8 cellular contexts compared by ENCODE assay signal in the genomic region with DNA sequence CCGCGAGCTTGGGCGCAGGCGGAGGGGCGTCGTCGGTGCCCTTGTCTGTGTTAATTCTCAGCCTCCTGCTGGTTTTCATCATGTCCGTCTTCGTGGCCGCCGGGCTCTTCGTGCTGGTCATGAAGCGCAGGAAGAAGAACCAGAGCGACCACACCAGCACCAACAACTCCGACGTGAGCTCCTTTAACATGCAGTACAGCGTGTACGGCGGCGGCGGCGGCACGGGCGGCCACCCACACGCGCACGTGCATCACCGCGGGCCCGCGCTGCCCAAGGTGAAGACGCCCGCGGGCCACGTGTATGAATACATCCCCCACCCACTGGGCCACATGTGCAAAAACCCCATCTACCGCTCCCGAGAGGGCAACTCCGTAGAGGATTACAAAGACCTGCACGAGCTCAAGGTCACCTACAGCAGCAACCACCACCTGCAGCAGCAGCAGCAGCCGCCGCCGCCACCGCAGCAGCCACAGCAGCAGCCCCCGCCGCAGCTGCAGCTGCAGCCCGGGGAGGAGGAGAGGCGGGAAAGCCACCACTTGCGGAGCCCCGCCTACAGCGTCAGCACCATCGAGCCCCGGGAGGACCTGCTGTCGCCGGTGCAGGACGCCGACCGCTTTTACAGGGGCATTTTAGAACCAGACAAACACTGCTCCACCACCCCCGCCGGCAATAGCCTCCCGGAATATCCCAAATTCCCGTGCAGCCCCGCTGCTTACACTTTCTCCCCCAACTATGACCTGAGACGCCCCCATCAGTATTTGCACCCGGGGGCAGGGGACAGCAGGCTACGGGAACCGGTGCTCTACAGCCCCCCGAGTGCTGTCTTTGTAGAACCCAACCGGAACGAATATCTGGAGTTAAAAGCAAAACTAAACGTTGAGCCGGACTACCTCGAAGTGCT. TPM values are rescaled to one million over a fixed set of nuclear protein-coding genes. Genes with fewer than 3 reads are reported as not detected.
DNase-seq lines count a peak whose midpoint lies in the region; ATAC-seq, FAIRE-seq and TF ChIP-seq lines count a peak whose summit lies in the region.

No MANE protein-coding gene starts in this region.

- no CpG with 5 or more reads among the region's 72 CpGs for WGBS in neuronal stem cell (ENCODE audit: extremely low coverage in 2 of 2, insufficient read length in 2 of 2, insufficient replicate concordance in 1 of 2), 2 donors

- H3K27me3 Mint-ChIP-seq in activated CD4-positive, alpha-beta T cell treated with anti-CD3 and anti-CD28 coated beads, Interleukin-2, amount 10 ng/mL, durations not matched to agents 24 days and 14 days, result peaks cover 40% of the 10 kb centered on the region
- H3K27me3 Mint-ChIP-seq in T-helper 2 cell treated with Interferon-gamma antibody and Interleukin-4, amounts not matched to agents 5 μg/mL and 100 μg/mL, for 36 hours (ENCODE audit: low read depth), result peaks cover 40% of the 10 kb centered on the region

- no peak overlapping the region for H2BK120ac ChIP-seq in neuronal stem cell (ENCODE audit: low read depth, low read length)

- peak overlapping the region; percentile 56 for H3K14ac ChIP-seq in neuronal stem cell (ENCODE audit: low read length)

- H3K4me3 ChIP-seq in epithelial cell of proximal tubule (ENCODE audit: low read depth, low read length) (peak overlapping the region; percentile 74), neuronal stem cell (ENCODE audit: low read length in 2 of 2) (peak overlapping the region in 1 of 2 donors; percentile 58)

- H3K4ac ChIP-seq in neuronal stem cell (ENCODE audit: low read length), result no peak overlapping the region

- H2BK12ac ChIP-seq in neuronal stem cell (ENCODE audit: low read length), result no peak overlapping the region

- no peaks in the 10 kb centered on the region for H3K79me1 ChIP-seq in neuronal stem cell (ENCODE audit: low read depth, low read length)

- H3K23ac ChIP-seq in neuronal stem cell (ENCODE audit: low read depth, low read length, poor library complexity), result no peak overlapping the region

- peaks cover 3% of the 10 kb centered on the region for H3K4me1 Mint-ChIP-seq in activated CD4-positive, alpha-beta T cell treated with anti-CD3 and anti-CD28 coated beads, Interleukin-2, amount 10 ng/mL, durations not matched to agents 24 days and 14 days
- peaks cover 1% of the 10 kb centered on the region for H3K4me1 Mint-ChIP-seq in T-helper 2 cell treated with Interferon-gamma antibody and Interleukin-4, amounts not matched to agents 5 μg/mL and 100 μg/mL, for 36 hours (ENCODE audit: low read depth)

- H3K18ac ChIP-seq in neuronal stem cell (ENCODE audit: low read length), result peak overlapping the region; percentile 77

- no peak for FAIRE-seq in GM12891 (lab: Jason Lieb, UNC)

- no peak overlapping the region for H2BK15ac ChIP-seq in neuronal stem cell (ENCODE audit: low read length)

- ATAC-seq in HG03439 (IDR thresholded peaks at IDR 0.05; ENCODE audit: unreplicated experiment), result no peak

- no peak overlapping the region for H2BK5ac ChIP-seq in neuronal stem cell (ENCODE audit: low read length)

- H3K9me3 ChIP-seq in neuronal stem cell (replicated peaks in 1 of 2; ENCODE audit: control insufficient read depth in 2 of 2, insufficient read depth in 1 of 2, low read depth in 1 of 2, low read length in 2 of 2), result peaks cover 18% of the 10 kb centered on the region in 2 donors

- no peak overlapping the region for H2AK5ac ChIP-seq in neuronal stem cell (ENCODE audit: low read depth, low read length)

- H3K27ac ChIP-seq in neuronal stem cell (replicated peaks; ENCODE audit: low read length), result no peak overlapping the region

- H4K91ac ChIP-seq in neuronal stem cell (ENCODE audit: low read depth, low read length, poor library complexity), result no peak overlapping the region

- no peak for DNase-seq in activated CD4-positive, alpha-beta T cell treated with anti-CD3 and anti-CD28 coated beads, Interleukin-2, amount 10 ng/mL, durations not matched to agents 24 days and 14 days
- DNase-seq in activated CD4-positive, alpha-beta T cell treated with anti-CD3 and anti-CD28 coated beads, Interleukin-2, amount 50 U/mL, for 1 hour, result no peak
- DNase-seq in T-helper 2 cell treated with Interferon-gamma antibody and Interleukin-4, amounts not matched to agents 5 μg/mL and 100 μg/mL, for 36 hours (ENCODE audit: low spot score), result no peak
- DNase-seq in epithelial cell of proximal tubule (ENCODE audit: low read depth) (no peak), neuronal stem cell (ENCODE audit: low spot score) (peak; percentile 53), GM12891 (ENCODE audit: insufficient read length, low spot score) (no peak), COLO829 (ENCODE audit: low spot score) (no peak)

- TF ChIP-seq CTCF in epithelial cell of proximal tubule (conservative IDR thresholded peaks at IDR 0.05; ENCODE audit: low read depth, low read length), result no peak

- no peak for TF ChIP-seq POLR2A in GM12891 (IDR thresholded peaks at IDR 0.05; ENCODE audit: low read depth, low read length)

- H3K4me2 ChIP-seq in neuronal stem cell (ENCODE audit: insufficient read depth, low read length, poor library complexity, severe bottlenecking), result peak overlapping the region; percentile 73

- intact Hi-C loops in activated CD4-positive, alpha-beta T cell treated with anti-CD3 and anti-CD28 coated beads, Interleukin-2, amount 10 ng/mL, durations not matched to agents 24 days and 14 days (cut with micrococcal nuclease), result no loop called here

- H3K9ac ChIP-seq in neuronal stem cell (ENCODE audit: low read depth, low read length, poor library complexity), result no peak overlapping the region

- H2AFZ ChIP-seq in neuronal stem cell (ENCODE audit: low read length), result no peak overlapping the region

- H4K8ac ChIP-seq in neuronal stem cell (ENCODE audit: low read depth, low read length), result peak overlapping the region; percentile 56

- H3K36me3 ChIP-seq in neuronal stem cell (replicated peaks in 1 of 2; ENCODE audit: control insufficient read depth in 2 of 2, insufficient read depth in 2 of 2, low read length in 2 of 2), result peaks cover 5 to 55% of the 10 kb centered on the region in 2 donors

- H3K27me3 ChIP-seq in neuronal stem cell (ENCODE audit: control insufficient read depth in 3 of 3, insufficient read depth in 3 of 3, low read depth in 1 of 3, low read length in 3 of 3), result peaks cover 0 to 44% (median 26%) of the 10 kb centered on the region in 3 experiments

- peaks cover 0 to 10% of the 10 kb centered on the region in 2 donors for H3K4me1 ChIP-seq in neuronal stem cell (ENCODE audit: control insufficient read depth in 2 of 2, insufficient read depth in 1 of 2, low read depth in 1 of 2, low read length in 2 of 2)

- H3K4me3 Mint-ChIP-seq in activated CD4-positive, alpha-beta T cell treated with anti-CD3 and anti-CD28 coated beads, Interleukin-2, amount 10 ng/mL, durations not matched to agents 24 days and 14 days, result peak overlapping the region; percentile 63
- peak overlapping the region; percentile 59 for H3K4me3 Mint-ChIP-seq in T-helper 2 cell treated with Interferon-gamma antibody and Interleukin-4, amounts not matched to agents 5 μg/mL and 100 μg/mL, for 36 hours

- H3K27ac Mint-ChIP-seq in activated CD4-positive, alpha-beta T cell treated with anti-CD3 and anti-CD28 coated beads, Interleukin-2, amount 10 ng/mL, durations not matched to agents 24 days and 14 days, result no peak overlapping the region
- H3K27ac Mint-ChIP-seq in T-helper 2 cell treated with Interferon-gamma antibody and Interleukin-4, amounts not matched to agents 5 μg/mL and 100 μg/mL, for 36 hours, result no peak overlapping the region

- no peaks in the 10 kb centered on the region for H3K36me3 Mint-ChIP-seq in activated CD4-positive, alpha-beta T cell treated with anti-CD3 and anti-CD28 coated beads, Interleukin-2, amount 10 ng/mL, durations not matched to agents 24 days and 14 days (ENCODE audit: low read depth)
- H3K36me3 Mint-ChIP-seq in T-helper 2 cell treated with Interferon-gamma antibody and Interleukin-4, amounts not matched to agents 5 μg/mL and 100 μg/mL, for 36 hours (ENCODE audit: low read depth), result no peaks in the 10 kb centered on the region

- H3K9me3 Mint-ChIP-seq in activated CD4-positive, alpha-beta T cell treated with anti-CD3 and anti-CD28 coated beads, Interleukin-2, amount 10 ng/mL, durations not matched to agents 24 days and 14 days, result peaks cover 11% of the 10 kb centered on the region
- H3K9me3 Mint-ChIP-seq in T-helper 2 cell treated with Interferon-gamma antibody and Interleukin-4, amounts not matched to agents 5 μg/mL and 100 μg/mL, for 36 hours, result no peaks in the 10 kb centered on the region

TF ChIP-seq in GM12891, 5 proteins besides CTCF, POLR2A, EP300 and RAD21:
- TF ChIP-seq SPI1 (IDR thresholded peaks at IDR 0.05; ENCODE audit: low read depth, low read length) (no peak), POU2F2 (IDR thresholded peaks at IDR 0.05; ENCODE audit: low read depth, low read length) (no peak), PAX5 (IDR thresholded peaks at IDR 0.05; ENCODE audit: insufficient read depth, low read length, severe bottlenecking) (no peak), POLR2AphosphoS5 (IDR thresholded peaks at IDR 0.05; ENCODE audit: low read depth, low read length) (no peak), TAF1 (IDR thresholded peaks at IDR 0.05; ENCODE audit: low read depth, low read length) (no peak)

RNA-seq across cellular contexts. Expression of a gene that starts 6.4 kb away (rescaled TPM):
- not detected in 2 replicates for total RNA-seq in activated CD4-positive, alpha-beta T cell treated with anti-CD3 and anti-CD28 coated beads, Interleukin-2, amount 10 ng/mL, durations not matched to agents 24 days and 14 days
- total RNA-seq in epithelial cell of proximal tubule, result under 0.01 TPM in 1 of 2 replicates, not detected in the other
- polyA plus RNA-seq in neuronal stem cell (2013, experiment 1 of 2), result 3.4 TPM
- polyA plus RNA-seq in neuronal stem cell (2013, experiment 2 of 2), result 3.6 TPM
- not detected for polyA plus RNA-seq in GM12891 (2012; ENCODE audit: low read depth, missing spikeins)
